ENCODE assay signal across 15 cellular contexts in the genomic region with DNA sequence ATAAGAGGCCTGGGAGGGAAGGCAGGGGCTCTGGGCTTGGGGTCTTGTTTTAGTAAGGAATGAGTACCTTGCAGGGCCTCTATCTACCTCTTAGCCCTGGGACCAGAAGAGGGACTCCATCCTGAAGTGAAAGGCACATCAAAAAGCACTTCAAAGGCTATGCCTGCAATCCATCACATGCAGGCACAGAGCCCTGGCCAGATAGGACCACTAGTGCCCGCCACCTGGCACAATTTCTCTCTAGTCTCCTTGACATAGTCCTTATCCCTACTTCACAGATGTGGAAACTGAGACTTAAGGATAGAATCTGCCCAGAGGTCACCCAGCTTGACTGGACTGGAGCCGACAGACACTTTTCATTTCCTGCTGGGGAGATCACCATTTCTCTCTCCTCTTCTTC. TPM values are rescaled to one million over a fixed set of nuclear protein-coding genes. Genes with fewer than 3 reads are reported as not detected.
DNase-seq lines count a peak whose midpoint lies in the region; ATAC-seq lines count a peak whose summit lies in the region.
"Had no signal": no experiment of that assay in that cellular context is flagged by ENCODE, and none has a peak within 500 bp of the region (broad histone marks: within the 10 kb centered on the region; RNA-seq: fewer than 3 reads in every experiment).

No MANE protein-coding gene starts in this region.

- H3K9ac ChIP-seq in skeletal muscle satellite cell (ENCODE audit: low read depth, low read length), result peak overlapping the region; percentile 14

- peak; percentile 26 for ATAC-seq in Right ventricle myocardium superior (ENCODE audit: poor library complexity)
- ATAC-seq in left cardiac atrium, result no peak
- no peak for ATAC-seq in aorta (ENCODE audit: low FRiP score)
- ATAC-seq: activated CD4-positive, alpha-beta T cell treated with anti-CD3 and anti-CD28 coated beads for 36 hours; activated naive CD8-positive, alpha-beta T cell treated with anti-CD3 and anti-CD28 coated beads, Interleukin-2, amount 50 U/mL, for 24 hours; activated T-cell treated with anti-CD3 and anti-CD28 coated beads, Interleukin-2, amount 50 U/mL, for 72 hours had no signal

- intact Hi-C loops in Right ventricle myocardium superior (cut with DNase I), result no loop called here
- intact Hi-C loops in left cardiac atrium (cut with DNase I), result loop anchor here in 1 of 2 donors (10.0 kb wide), 1 partner anchor 52 kb away; no protein-coding TSS in a partner anchor
- intact Hi-C loops in aorta (cut with DNase I), result loop anchor here (5.0 kb wide), 3 partner anchors 34 to 309 kb away; partner anchors contain the start of gene DKK3 (in 1 of the 2)

- H3K27ac ChIP-seq in layer of hippocampus (ENCODE audit: low read depth, low read length) (peak overlapping the region; percentile 71), aorta (ENCODE audit: low read depth in 1 of 2, low read length in 2 of 2) (peak overlapping the region; percentile 96 to 98)

- H3K36me3 ChIP-seq in skeletal muscle satellite cell (ENCODE audit: insufficient read depth, low read length), result no peaks in the 10 kb centered on the region
- H3K36me3 ChIP-seq in aorta (ENCODE audit: control insufficient read depth in 1 of 2, insufficient read depth in 2 of 2, low read length in 1 of 2), result no peaks in the 10 kb centered on the region

- H3K4me1 ChIP-seq in skeletal muscle satellite cell (ENCODE audit: control insufficient read depth, insufficient read depth, low read length), result peaks cover 44% of the 10 kb centered on the region
- peaks cover 0 to 11% of the 10 kb centered on the region in 2 donors for H3K4me1 ChIP-seq in aorta (ENCODE audit: control insufficient read depth in 1 of 2, insufficient read depth in 2 of 2, low read length in 2 of 2)

- no peak overlapping the region for H3K4me2 ChIP-seq in skeletal muscle satellite cell (ENCODE audit: low read length)

- H3K4me3 ChIP-seq in skeletal muscle satellite cell (ENCODE audit: low read length) (no peak overlapping the region), aorta (ENCODE audit: low read length in 2 of 2) (no peak overlapping the region)

- H3K9me3 ChIP-seq in skeletal muscle satellite cell (replicated peaks; ENCODE audit: low read length) (no peaks in the 10 kb centered on the region), aorta (ENCODE audit: control insufficient read depth, low read length) (no peaks in the 10 kb centered on the region)

- H3K27me3 ChIP-seq in layer of hippocampus (ENCODE audit: control insufficient read depth, insufficient read depth, low read length) (no peaks in the 10 kb centered on the region), skeletal muscle satellite cell (ENCODE audit: control insufficient read depth, insufficient read depth, low read length) (no peaks in the 10 kb centered on the region), aorta (ENCODE audit: control insufficient read depth in 1 of 2, insufficient read depth in 2 of 2, low read length in 1 of 2) (no peaks in the 10 kb centered on the region)

- WGBS in aorta, 2 donors, result 42 to 44% methylated on average over 2 of the region's 2 CpGs

- no peak for DNase-seq in Right ventricle myocardium superior
- DNase-seq in left cardiac atrium, result no peak
- no peak for DNase-seq in aorta
- no peak for DNase-seq in stimulated activated CD4-positive, alpha-beta T cell treated with anti-CD3 and anti-CD28 coated beads, Interleukin-4, amount 100 ng/mL, for 4 hours
- no peak for DNase-seq in NCI-H526 (lab: John Stamatoyannopoulos, UW)
- no peak for DNase-seq in 8988T
- DNase-seq: ACHN; activated CD4-positive, alpha-beta T cell treated with anti-CD3 and anti-CD28 coated beads for 36 hours; activated naive CD8-positive, alpha-beta T cell treated with anti-CD3 and anti-CD28 coated beads, Interleukin-2, amount 50 U/mL, for 24 hours; activated T-cell treated with anti-CD3 and anti-CD28 coated beads, Interleukin-2, amount 50 U/mL, for 72 hours; NCI-H2029; RPMI8226; stimulated activated CD4-positive, alpha-beta T cell treated with anti-CD3 and anti-CD28 coated beads, Interleukin-1b, Interleukin-23, amount 100 ng/mL, for 48 hours had no signal

RNA-seq across cellular contexts. Expression of gene DKK3, which starts 35.5 kb away (rescaled TPM):
- total RNA-seq in Right ventricle myocardium superior (520 TPM), left cardiac atrium (1,000 to 10,000 TPM; 1,563 to 1,610 TPM), aorta (100 to 1,000 TPM; 250 to 313 TPM)
- 11.8 and 17.0 TPM in 2 replicates for total RNA-seq in skeletal muscle satellite cell (2012; rRNA removed)
- polyA plus RNA-seq in aorta, result 100 to 1,000 TPM; 471 to 938 TPM
- total RNA-seq: activated CD4-positive, alpha-beta T cell treated with anti-CD3 and anti-CD28 coated beads for 36 hours had no signal
